ENCODE assay signal across 8 cellular contexts in genomic region chr7:100483728-100484635, GRCh38. TPM values are rescaled to one million over a fixed set of nuclear protein-coding genes. Genes with fewer than 3 reads are reported as not detected.
DNase-seq lines count a peak whose midpoint lies in the region; ATAC-seq and TF ChIP-seq lines count a peak whose summit lies in the region.

Gene NYAP1, plus strand, starts transcription at chr7:100483927. Its CDS starts 1,385 bp downstream, at chr7:100485312.

- peaks cover 4% of the 10 kb centered on the region for H3K36me3 Mint-ChIP-seq in activated T-helper 17 cell treated with anti-CD3 and anti-CD28 coated beads, Interleukin-2, amount 50 U/mL, for 72 hours (ENCODE audit: low read depth)
- H3K36me3 Mint-ChIP-seq in naive thymus-derived CD8-positive, alpha-beta T cell: peaks cover 0 to 1% (median 0%) of the 10 kb centered on the region in 3 donors

- no peaks in the 10 kb centered on the region for H3K4me1 ChIP-seq in HEK293 (ENCODE audit: control insufficient read depth, insufficient read depth, low read length)
- H3K4me1 ChIP-seq in tibial artery: peaks cover 0 to 31% (median 17%) of the 10 kb centered on the region in 4 donors

- no peaks in the 10 kb centered on the region for H3K27me3 Mint-ChIP-seq in activated T-helper 17 cell treated with anti-CD3 and anti-CD28 coated beads, Interleukin-2, amount 50 U/mL, for 72 hours
- H3K27me3 Mint-ChIP-seq in naive thymus-derived CD8-positive, alpha-beta T cell: no peaks in the 10 kb centered on the region

- peak; percentile 81 for DNase-seq in D341Med (ENCODE audit: low spot score)
- DNase-seq in NCI-H2196 treated with DMSO at 0.1 percent for 48 hours (lab: John Stamatoyannopoulos, UW; ENCODE audit: unreplicated experiment): peak; percentile 51
- peak; percentile 52 for DNase-seq in fibroblast of gingiva (ENCODE audit: low read depth)
- DNase-seq in naive thymus-derived CD8-positive, alpha-beta T cell: peak in 8 of 10 donors; percentile 37 to 75 (median 64)
- no peak for DNase-seq in tibial artery
- no peak for DNase-seq in NCI-H524 treated with DMSO at 0.1 percent for 48 hours (lab: John Stamatoyannopoulos, UW)

- peaks cover 0 to 18% of the 10 kb centered on the region in 2 donors for H3K27me3 ChIP-seq in tibial artery

- H3K9me3 ChIP-seq in HEK293 (ENCODE audit: control insufficient read depth, insufficient read depth, low read depth, low read length) (no peaks in the 10 kb centered on the region), tibial artery (no peaks in the 10 kb centered on the region)

- no peak for TF ChIP-seq CTCF in HEK293 (tag by site-specific recombination; IDR thresholded peaks at IDR 0.05)
- no peak for TF ChIP-seq CTCF in tibial artery (IDR thresholded peaks at IDR 0.05)

- peak within 1 kb of the TSS; percentile 88 for H3K4me3 Mint-ChIP-seq in activated T-helper 17 cell treated with anti-CD3 and anti-CD28 coated beads, Interleukin-2, amount 50 U/mL, for 72 hours
- H3K4me3 Mint-ChIP-seq in naive thymus-derived CD8-positive, alpha-beta T cell: peak within 1 kb of the TSS; percentile 77 to 89 (median 86)

- H3K9me3 Mint-ChIP-seq in activated T-helper 17 cell treated with anti-CD3 and anti-CD28 coated beads, Interleukin-2, amount 50 U/mL, for 72 hours: no peaks in the 10 kb centered on the region
- no peaks in the 10 kb centered on the region for H3K9me3 Mint-ChIP-seq in naive thymus-derived CD8-positive, alpha-beta T cell

- peak within 1 kb of the TSS; percentile 81 for H3K27ac Mint-ChIP-seq in activated T-helper 17 cell treated with anti-CD3 and anti-CD28 coated beads, Interleukin-2, amount 50 U/mL, for 72 hours
- peak within 1 kb of the TSS; percentile 22 to 91 (median 73) for H3K27ac Mint-ChIP-seq in naive thymus-derived CD8-positive, alpha-beta T cell

- CTCF ChIA-PET in HEK293 (lab: Yijun Ruan, JAX): interaction anchor here (1.3 to 2.9 kb wide), 5 partner anchors 8 to 75 kb away, joined by 6 to 19 read pairs (median 9); partner anchors contain the start of gene SPACDR

- no peaks in the 10 kb centered on the region for H3K36me3 ChIP-seq in HEK293 (ENCODE audit: control insufficient read depth in 2 of 2, insufficient read depth in 1 of 2, low read length in 2 of 2)
- H3K36me3 ChIP-seq in tibial artery: no peaks in the 10 kb centered on the region

- no peak within 1 kb of the TSS for H3K27ac ChIP-seq in HEK293 (ENCODE audit: extremely low read depth, low read depth, low read length)
- no peak within 1 kb of the TSS for H3K27ac ChIP-seq in tibial artery

- H3K4me1 Mint-ChIP-seq in activated T-helper 17 cell treated with anti-CD3 and anti-CD28 coated beads, Interleukin-2, amount 50 U/mL, for 72 hours: peaks cover 4% of the 10 kb centered on the region
- H3K4me1 Mint-ChIP-seq in naive thymus-derived CD8-positive, alpha-beta T cell: peaks cover 13 to 28% (median 24%) of the 10 kb centered on the region in 4 donors

- ATAC-seq in activated T-helper 17 cell treated with anti-CD3 and anti-CD28 coated beads, Interleukin-2, amount 50 U/mL, for 72 hours (replicated peaks): peak; percentile 4
- ATAC-seq in naive thymus-derived CD8-positive, alpha-beta T cell: peak; percentile 48 to 51

- POLR2A ChIA-PET in HEK293 (lab: Yijun Ruan, JAX): no interaction called here
- POLR2A ChIA-PET in naive thymus-derived CD8-positive, alpha-beta T cell (lab: Charles Lee): interaction anchor here (1.2 to 1.9 kb wide), 3 partner anchors 15 to 100 kb away, joined by 3 to 18 read pairs (median 4); partner anchors contain the start of gene MEPCE

- H3K4me3 ChIP-seq in HEK293 (ENCODE audit: low read depth, low read length) (peak within 1 kb of the TSS; percentile 35), tibial artery (peak within 1 kb of the TSS; percentile 40 to 57)

- intact Hi-C loops in tibial artery (cut with DNase I; ENCODE audit: low total_unique reads): loop anchor here (5.0 kb wide), 1 partner anchor 208 kb away; the partner anchor contains the start of gene GIGYF1

TF ChIP-seq in HEK293, 187 proteins besides CTCF, POLR2A, EP300 and RAD21 (continues in another document):
- TF ChIP-seq ZNF169 (tag by site-specific recombination; IDR thresholded peaks at IDR 0.05): no peak
- no peak for TF ChIP-seq ZNF626 (tag by site-specific recombination; IDR thresholded peaks at IDR 0.05)
- TF ChIP-seq ZNF18 (tag by site-specific recombination; IDR thresholded peaks at IDR 0.05): no peak
- peak; percentile 50 for TF ChIP-seq ZFHX2 (tag by site-specific recombination; conservative IDR thresholded peaks at IDR 0.05)
- TF ChIP-seq MZF1 (tag by site-specific recombination; IDR thresholded peaks at IDR 0.05; ENCODE audit: borderline replicate concordance): no peak
- no peak for TF ChIP-seq BCL11B (tag by site-specific recombination; IDR thresholded peaks at IDR 0.05; ENCODE audit: low read depth)
- TF ChIP-seq YY2 (tag by site-specific recombination; IDR thresholded peaks at IDR 0.05): no peak
- TF ChIP-seq ZNF549 (tag by site-specific recombination; IDR thresholded peaks at IDR 0.05): no peak
- TF ChIP-seq ZNF548 (tag by site-specific recombination; IDR thresholded peaks at IDR 0.05): no peak
- TF ChIP-seq ZNF274 (IDR thresholded peaks at IDR 0.05; ENCODE audit: low read length): no peak
- TF ChIP-seq ZNF274 (tag by site-specific recombination; IDR thresholded peaks at IDR 0.05; ENCODE audit: borderline replicate concordance): no peak
- TF ChIP-seq ZBTB20 (tag by site-specific recombination; IDR thresholded peaks at IDR 0.05): 0 out of 2 replicates have a peak, but pooled peaks have one; percentile 34
- no peak for TF ChIP-seq ZNF266 (tag by site-specific recombination; IDR thresholded peaks at IDR 0.05; ENCODE audit: low read depth)
- TF ChIP-seq REPIN1 (tag by site-specific recombination; IDR thresholded peaks at IDR 0.05; ENCODE audit: low read depth): no peak
- TF ChIP-seq ZNF600 (tag by site-specific recombination; IDR thresholded peaks at IDR 0.05): 0 out of 2 replicates have a peak, but pooled peaks have one; percentile 44
- TF ChIP-seq ZSCAN16 (tag by site-specific recombination; IDR thresholded peaks at IDR 0.05): no peak
- TF ChIP-seq ZNF677 (tag by site-specific recombination; IDR thresholded peaks at IDR 0.05): no peak
- no peak for TF ChIP-seq ZNF146 (tag by site-specific recombination; IDR thresholded peaks at IDR 0.05)
- no peak for TF ChIP-seq ZBTB21 (tag by site-specific recombination; IDR thresholded peaks at IDR 0.05)
- no peak for TF ChIP-seq ZNF658 (tag by site-specific recombination; IDR thresholded peaks at IDR 0.05)
- no peak for TF ChIP-seq ZFP69B (tag by site-specific recombination; IDR thresholded peaks at IDR 0.05)
- TF ChIP-seq GLIS2 (tag by site-specific recombination; IDR thresholded peaks at IDR 0.05): peak; percentile 74
- no peak for TF ChIP-seq SETDB1 (IDR thresholded peaks at IDR 0.05; ENCODE audit: insufficient read length, low read length)
- no peak for TF ChIP-seq ZNF776 (tag by site-specific recombination; IDR thresholded peaks at IDR 0.05; ENCODE audit: borderline replicate concordance)
- TF ChIP-seq ZNF248 (tag by site-specific recombination; IDR thresholded peaks at IDR 0.05): no peak
- TF ChIP-seq ZSCAN18 (tag by site-specific recombination; IDR thresholded peaks at IDR 0.05): no peak
- no peak for TF ChIP-seq ZSCAN30 (tag by site-specific recombination; IDR thresholded peaks at IDR 0.05)
- no peak for TF ChIP-seq MEIS1 (CRISPR knock-in tag; IDR thresholded peaks at IDR 0.05; ENCODE audit: borderline replicate concordance)
- no peak for TF ChIP-seq ZNF501 (tag by site-specific recombination; IDR thresholded peaks at IDR 0.05)
- TF ChIP-seq SP7 (tag by site-specific recombination; IDR thresholded peaks at IDR 0.05): no peak
- peak; percentile 42; the same call in 1 of the 2 replicates for TF ChIP-seq EGR2 (tag by site-specific recombination; IDR thresholded peaks at IDR 0.05; ENCODE audit: low read depth)

RNA-seq across cellular contexts. Expression of gene NYAP1, which starts in this region (rescaled TPM):
- total RNA-seq in activated T-helper 17 cell treated with anti-CD3 and anti-CD28 coated beads, Interleukin-2, amount 50 U/mL, for 72 hours: under 1 TPM; 0.15 to 0.19 TPM
- total RNA-seq in naive thymus-derived CD8-positive, alpha-beta T cell: under 1 TPM in 1 of 2 experiments, not detected in 1; 0.44 TPM
- polyA plus RNA-seq in naive thymus-derived CD8-positive, alpha-beta T cell: not detected

Comparison
In these comparisons a context has a peak if more than half of its experiments do, and no peak if none do; other contexts are left out.
1. Peak in ATAC-seq in activated T-helper 17 cell treated with anti-CD3 and anti-CD28 coated beads, Interleukin-2, amount 50 U/mL, for 72 hours; RNA of the gene not detected or under 1 TPM.
2. Peak in DNase-seq and ATAC-seq in naive thymus-derived CD8-positive, alpha-beta T cell; RNA of the gene not detected or under 1 TPM.
3. DNase-seq: peak in D341Med (single experiment), NCI-H2196 treated with DMSO at 0.1 percent for 48 hours (single experiment) and fibroblast of gingiva (single experiment); none in tibial artery (0 of 2) and NCI-H524 treated with DMSO at 0.1 percent for 48 hours (single experiment).